In genomic region chr2:36922629-36923028, GRCh38 we compare ENCODE assay signal across 7 cellular contexts. TPM values are rescaled to one million over a fixed set of nuclear protein-coding genes. Genes with fewer than 3 reads are reported as not detected.
DNase-seq lines count a peak whose midpoint lies in the region; ATAC-seq and TF ChIP-seq lines count a peak whose summit lies in the region.
"Not testable (repeated sequence)": the region's sequence is repeated elsewhere in the genome, so short reads cannot be mapped to it uniquely, and the experiment has no call there.

No MANE protein-coding gene starts in this region.

- CTCF ChIA-PET in CD4-positive, alpha-beta T cell (lab: Charles Lee); naive thymus-derived CD4-positive, alpha-beta T cell (lab: Charles Lee): not testable (repeated sequence)
- CTCF ChIA-PET in T-cell (lab: Charles Lee), result interaction anchor here in 1 of 2 donors (0.6 kb wide), 1 partner anchor 51 kb away, joined by 3 read pairs; no protein-coding TSS in a partner anchor

- not testable (repeated sequence) for H3K27ac ChIP-seq in CD4-positive, alpha-beta T cell (ENCODE audit: low read depth, low read length)
- H3K27ac ChIP-seq in naive thymus-derived CD4-positive, alpha-beta T cell (ENCODE audit: low read depth, low read length), result peak overlapping the region; percentile 14

- intact Hi-C loops in CD4-positive, alpha-beta T cell (cut with DNase I, micrococcal nuclease); naive thymus-derived CD4-positive, alpha-beta T cell (cut with micrococcal nuclease): not testable (repeated sequence)
- intact Hi-C loops in activated CD4-positive, alpha-beta T cell treated with anti-CD3 and anti-CD28 coated beads, Interleukin-2, amount 10 ng/mL, durations not matched to agents 24 days and 14 days (cut with micrococcal nuclease), result loop anchor here (5.0 kb wide), 1 partner anchor 45 kb away; the partner anchor contains the start of gene STRN
- intact Hi-C loops in activated T-helper 2 cell treated with anti-CD3 and anti-CD28 coated beads, Interferon-gamma antibody, Interleukin-2, Interleukin-4, amounts not matched to agents 10 μg/mL and 5 μg/mL and 100 μg/mL, durations not matched to agents 14 hours and 24 hours and 36 hours (cut with micrococcal nuclease), result loop anchor here (5.0 kb wide), 1 partner anchor 35 kb away; no protein-coding TSS in a partner anchor

- H3K4me3 Mint-ChIP-seq in CD4-positive, alpha-beta T cell; T-cell; activated T-helper 2 cell treated with anti-CD3 and anti-CD28 coated beads, Interferon-gamma antibody, Interleukin-2, Interleukin-4, amounts not matched to agents 10 μg/mL and 5 μg/mL and 100 μg/mL, durations not matched to agents 14 hours and 24 hours and 36 hours (ENCODE audit: low read depth): not testable (repeated sequence)
- peak overlapping the region; percentile 6 for H3K4me3 Mint-ChIP-seq in activated CD4-positive, alpha-beta T cell treated with anti-CD3 and anti-CD28 coated beads, Interleukin-2, amount 10 ng/mL, durations not matched to agents 24 days and 14 days
- peak overlapping the region; percentile 15 for H3K4me3 Mint-ChIP-seq in activated naive CD8-positive, alpha-beta T cell treated with anti-CD3 and anti-CD28 coated beads for 36 hours
- H3K4me3 Mint-ChIP-seq in naive thymus-derived CD4-positive, alpha-beta T cell, result peak overlapping the region in 9 of 10 donors; percentile 8 to 69 (median 42)

- not testable (repeated sequence) for H3K27me3 ChIP-seq in CD4-positive, alpha-beta T cell (ENCODE audit: control insufficient read depth, insufficient read depth, low read length); naive thymus-derived CD4-positive, alpha-beta T cell (ENCODE audit: control insufficient read depth in 2 of 2, insufficient read depth in 2 of 2, low read length in 2 of 2)

- H3K27me3 Mint-ChIP-seq in CD4-positive, alpha-beta T cell; T-cell; activated CD4-positive, alpha-beta T cell treated with anti-CD3 and anti-CD28 coated beads, Interleukin-2, amount 10 ng/mL, durations not matched to agents 24 days and 14 days; activated T-helper 2 cell treated with anti-CD3 and anti-CD28 coated beads, Interferon-gamma antibody, Interleukin-2, Interleukin-4, amounts not matched to agents 10 μg/mL and 5 μg/mL and 100 μg/mL, durations not matched to agents 14 hours and 24 hours and 36 hours (ENCODE audit: low read depth); activated naive CD8-positive, alpha-beta T cell treated with anti-CD3 and anti-CD28 coated beads for 36 hours; naive thymus-derived CD4-positive, alpha-beta T cell: not testable (repeated sequence)

- peaks cover 25% of the 10 kb centered on the region for H3K36me3 Mint-ChIP-seq in CD4-positive, alpha-beta T cell (ENCODE audit: low read depth)
- H3K36me3 Mint-ChIP-seq in T-cell, result peaks cover 19% of the 10 kb centered on the region
- H3K36me3 Mint-ChIP-seq in activated CD4-positive, alpha-beta T cell treated with anti-CD3 and anti-CD28 coated beads, Interleukin-2, amount 10 ng/mL, durations not matched to agents 24 days and 14 days (ENCODE audit: low read depth), result peaks cover 13% of the 10 kb centered on the region
- peaks cover 23% of the 10 kb centered on the region for H3K36me3 Mint-ChIP-seq in activated T-helper 2 cell treated with anti-CD3 and anti-CD28 coated beads, Interferon-gamma antibody, Interleukin-2, Interleukin-4, amounts not matched to agents 10 μg/mL and 5 μg/mL and 100 μg/mL, durations not matched to agents 14 hours and 24 hours and 36 hours (ENCODE audit: low read depth)
- peaks cover 18% of the 10 kb centered on the region for H3K36me3 Mint-ChIP-seq in activated naive CD8-positive, alpha-beta T cell treated with anti-CD3 and anti-CD28 coated beads for 36 hours
- H3K36me3 Mint-ChIP-seq in naive thymus-derived CD4-positive, alpha-beta T cell, result peaks cover 0 to 24% (median 13%) of the 10 kb centered on the region in 5 donors

- H3K36me3 ChIP-seq in naive thymus-derived CD4-positive, alpha-beta T cell (ENCODE audit: control insufficient read depth in 2 of 3, insufficient read depth in 3 of 3, low read length in 3 of 3), result not testable (repeated sequence)

- ATAC-seq in CD4-positive, alpha-beta T cell (ENCODE audit: poor library complexity); T-cell (replicated peaks in 1 of 4); naive thymus-derived CD4-positive, alpha-beta T cell: not testable (repeated sequence)

- POLR2A ChIA-PET in CD4-positive, alpha-beta T cell (lab: Charles Lee); T-cell (lab: Charles Lee); naive thymus-derived CD4-positive, alpha-beta T cell (lab: Charles Lee): not testable (repeated sequence)

- H3K9me3 ChIP-seq in CD4-positive, alpha-beta T cell (ENCODE audit: control insufficient read depth, low read length); naive thymus-derived CD4-positive, alpha-beta T cell (ENCODE audit: control insufficient read depth in 2 of 3, low read length in 3 of 3): not testable (repeated sequence)

- DNase-seq in CD4-positive, alpha-beta T cell, result peak in 2 of 10 experiments; percentile 13 to 20
- DNase-seq in T-cell, result peak in 23 of 34 experiments; percentile 4 to 64 (median 12)
- not testable (repeated sequence) for DNase-seq in activated CD4-positive, alpha-beta T cell treated with anti-CD3 and anti-CD28 coated beads, Interleukin-2, amount 10 ng/mL, durations not matched to agents 24 days and 14 days; activated T-helper 2 cell treated with anti-CD3 and anti-CD28 coated beads, Interferon-gamma antibody, Interleukin-2, Interleukin-4, amounts not matched to agents 10 μg/mL and 5 μg/mL and 100 μg/mL, durations not matched to agents 14 hours and 24 hours and 36 hours (ENCODE audit: low spot score)
- DNase-seq in activated naive CD8-positive, alpha-beta T cell treated with anti-CD3 and anti-CD28 coated beads for 36 hours, result peak; percentile 26
- peak in 6 of 9 donors; percentile 35 to 67 (median 52) for DNase-seq in naive thymus-derived CD4-positive, alpha-beta T cell
- DNase-seq in stimulated activated naive CD4-positive, alpha-beta T cell (lab: John Stamatoyannopoulos, UW), result peak in 5 of 6 experiments; percentile 1 to 62 (median 25)

- TF ChIP-seq CTCF in CD4-positive, alpha-beta T cell (IDR thresholded peaks at IDR 0.05), result not testable (repeated sequence)

- H3K9me3 Mint-ChIP-seq in CD4-positive, alpha-beta T cell; T-cell; activated CD4-positive, alpha-beta T cell treated with anti-CD3 and anti-CD28 coated beads, Interleukin-2, amount 10 ng/mL, durations not matched to agents 24 days and 14 days; activated T-helper 2 cell treated with anti-CD3 and anti-CD28 coated beads, Interferon-gamma antibody, Interleukin-2, Interleukin-4, amounts not matched to agents 10 μg/mL and 5 μg/mL and 100 μg/mL, durations not matched to agents 14 hours and 24 hours and 36 hours; activated naive CD8-positive, alpha-beta T cell treated with anti-CD3 and anti-CD28 coated beads for 36 hours; naive thymus-derived CD4-positive, alpha-beta T cell: not testable (repeated sequence)

- peaks cover 47% of the 10 kb centered on the region for H3K4me1 Mint-ChIP-seq in CD4-positive, alpha-beta T cell (ENCODE audit: low read depth)
- peaks cover 36 to 45% (median 38%) of the 10 kb centered on the region in 3 donors for H3K4me1 Mint-ChIP-seq in T-cell
- H3K4me1 Mint-ChIP-seq in activated CD4-positive, alpha-beta T cell treated with anti-CD3 and anti-CD28 coated beads, Interleukin-2, amount 10 ng/mL, durations not matched to agents 24 days and 14 days, result peaks cover 23% of the 10 kb centered on the region
- peaks cover 33% of the 10 kb centered on the region for H3K4me1 Mint-ChIP-seq in activated T-helper 2 cell treated with anti-CD3 and anti-CD28 coated beads, Interferon-gamma antibody, Interleukin-2, Interleukin-4, amounts not matched to agents 10 μg/mL and 5 μg/mL and 100 μg/mL, durations not matched to agents 14 hours and 24 hours and 36 hours (ENCODE audit: low read depth)
- peaks cover 33% of the 10 kb centered on the region for H3K4me1 Mint-ChIP-seq in activated naive CD8-positive, alpha-beta T cell treated with anti-CD3 and anti-CD28 coated beads for 36 hours
- peaks cover 15 to 55% (median 38%) of the 10 kb centered on the region in 7 donors for H3K4me1 Mint-ChIP-seq in naive thymus-derived CD4-positive, alpha-beta T cell

- H3K4me1 ChIP-seq in naive thymus-derived CD4-positive, alpha-beta T cell (ENCODE audit: control insufficient read depth in 2 of 2, insufficient read depth in 2 of 2, low read length in 2 of 2), result not testable (repeated sequence)

- H3K4me3 ChIP-seq in naive thymus-derived CD4-positive, alpha-beta T cell (ENCODE audit: low read length), result not testable (repeated sequence)

- peak overlapping the region; percentile 72 for H3K27ac Mint-ChIP-seq in CD4-positive, alpha-beta T cell
- peak overlapping the region; percentile 66 to 86 for H3K27ac Mint-ChIP-seq in T-cell
- H3K27ac Mint-ChIP-seq in activated CD4-positive, alpha-beta T cell treated with anti-CD3 and anti-CD28 coated beads, Interleukin-2, amount 10 ng/mL, durations not matched to agents 24 days and 14 days, result peak overlapping the region; percentile 74
- peak overlapping the region; percentile 84 for H3K27ac Mint-ChIP-seq in activated T-helper 2 cell treated with anti-CD3 and anti-CD28 coated beads, Interferon-gamma antibody, Interleukin-2, Interleukin-4, amounts not matched to agents 10 μg/mL and 5 μg/mL and 100 μg/mL, durations not matched to agents 14 hours and 24 hours and 36 hours
- H3K27ac Mint-ChIP-seq in activated naive CD8-positive, alpha-beta T cell treated with anti-CD3 and anti-CD28 coated beads for 36 hours, result peak overlapping the region; percentile 81
- peak overlapping the region; percentile 29 to 92 (median 76) for H3K27ac Mint-ChIP-seq in naive thymus-derived CD4-positive, alpha-beta T cell

RNA-seq across cellular contexts. Expression of gene STRN, which starts 43.7 kb away (rescaled TPM):
- total RNA-seq in CD4-positive, alpha-beta T cell, result 10 to 100 TPM; 20.4 to 20.8 TPM
- 10 to 100 TPM; 27.8 to 31.5 (median 28.6) TPM for total RNA-seq in T-cell
- total RNA-seq in activated CD4-positive, alpha-beta T cell treated with anti-CD3 and anti-CD28 coated beads, Interleukin-2, amount 10 ng/mL, durations not matched to agents 24 days and 14 days, result 27.0 and 28.0 TPM in 2 replicates
- total RNA-seq in activated T-helper 2 cell treated with anti-CD3 and anti-CD28 coated beads, Interferon-gamma antibody, Interleukin-2, Interleukin-4, amounts not matched to agents 10 μg/mL and 5 μg/mL and 100 μg/mL, durations not matched to agents 14 hours and 24 hours and 36 hours, result 27.7 and 29.7 TPM in 2 replicates
- 10 to 100 TPM; 30.8 TPM for total RNA-seq in activated naive CD8-positive, alpha-beta T cell treated with anti-CD3 and anti-CD28 coated beads for 36 hours
- total RNA-seq in naive thymus-derived CD4-positive, alpha-beta T cell, result 10 to 100 TPM; 23.0 to 35.0 (median 30.9) TPM
- polyA plus RNA-seq in naive thymus-derived CD4-positive, alpha-beta T cell, result 10 to 100 TPM; 12.4 to 12.9 TPM
